25 cellular contexts compared by ENCODE assay signal in the genomic region with DNA sequence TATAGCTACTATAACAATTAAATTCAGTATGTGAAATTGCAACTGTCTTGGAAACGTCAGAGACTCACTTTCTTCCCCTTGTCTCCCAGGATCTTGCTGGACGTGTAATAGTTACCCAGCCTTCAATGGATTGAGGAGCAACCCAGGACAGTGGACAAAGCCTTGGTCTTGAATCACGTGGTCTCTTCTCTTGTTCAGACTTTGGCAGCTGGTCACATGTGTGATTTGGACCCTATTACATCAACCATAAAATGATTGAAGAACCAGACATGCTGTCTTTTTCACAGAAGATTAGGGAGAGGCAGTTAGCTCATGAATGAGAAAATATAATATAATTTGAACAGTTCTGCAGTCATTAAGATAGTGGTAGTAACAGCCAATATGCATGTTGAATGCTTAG.
"Had no signal": no experiment of that assay in that cellular context is flagged by ENCODE, and none has a peak within 500 bp of the region (broad histone marks: within the 10 kb centered on the region; RNA-seq: fewer than 3 reads in every experiment).

No MANE protein-coding gene starts in this region.

- ATAC-seq: stimulated activated effector memory CD8-positive, alpha-beta T cell treated with anti-CD3 and anti-CD28 coated beads, Interleukin-12 subunit alpha, Interleukin-12 subunit beta, amount 100 ng/mL, for 72 hours; stimulated activated memory B cell treated with anti-CD40 and anti-IgM and Interleukin-4, amounts not matched to agents 10 μg/mL and 1 μg/mL and 100 μg/mL, for 72 hours; stimulated activated naive B cell treated with anti-CD40 and anti-IgM and Interleukin-4, amounts not matched to agents 10 μg/mL and 1 μg/mL and 100 μg/mL, for 72 hours; stimulated activated naive CD8-positive, alpha-beta T cell treated with anti-CD3 and anti-CD28 coated beads, Interleukin-15, amount 100 ng/mL, for 72 hours; stimulated activated naive CD8-positive, alpha-beta T cell treated with anti-CD3 and anti-CD28 coated beads, Interleukin-15, Interleukin-2, amounts not matched to agents 100 U/mL and 50 U/mL, for 24 hours; upper lobe of right lung had no signal

- H3K9me3 ChIP-seq: testis, thoracic aorta, thyroid gland, tibial artery, tibial nerve, transverse colon, upper lobe of left lung, upper lobe of right lung, uterus, vagina had no signal

- H3K4me1 ChIP-seq: stomach, suprapubic skin, testis, thyroid gland, tibial artery, tibial nerve, transverse colon, upper lobe of left lung, upper lobe of right lung, uterus, vagina had no signal

- H3K27me3 ChIP-seq: stomach, suprapubic skin, testis, thyroid gland, tibial artery, tibial nerve, transverse colon, upper lobe of left lung, upper lobe of right lung, uterus, vagina had no signal

- H3K4me3 ChIP-seq: stomach, suprapubic skin, testis, thoracic aorta, thyroid gland, tibial artery, tibial nerve, transverse colon, upper lobe of left lung, upper lobe of right lung, uterus, vagina had no signal

- H3K36me3 ChIP-seq: stomach, suprapubic skin, thoracic aorta, thyroid gland, tibial artery, tibial nerve, transverse colon, upper lobe of left lung, upper lobe of right lung, uterus, vagina had no signal

- DNase-seq: stimulated activated CD4-positive, alpha-beta T cell treated with anti-CD3 and anti-CD28 coated beads, Interleukin-2, amount 100 ng/mL, for 48 hours; stimulated activated CD4-positive, alpha-beta T cell treated with anti-CD3 and anti-CD28 coated beads, Interleukin-4, amount 100 ng/mL, for 1 hour; stimulated activated CD4-positive, alpha-beta T cell treated with anti-CD3 and anti-CD28 coated beads, Interleukin-4, amount 100 ng/mL, for 24 hours; stimulated activated CD4-positive, alpha-beta T cell treated with anti-CD3 and anti-CD28 coated beads, Interleukin-4, amount 100 ng/mL, for 4 hours; stimulated activated CD8-positive, alpha-beta memory T cell treated with anti-CD3 and anti-CD28 coated beads, Interleukin-4, amount 100 ng/mL, for 48 hours; stimulated activated naive B cell treated with anti-CD40 and anti-IgM and Interleukin-4, amounts not matched to agents 10 μg/mL and 1 μg/mL and 100 μg/mL, for 72 hours; stimulated activated naive CD4-positive, alpha-beta T cell; stimulated activated naive CD4-positive, alpha-beta T cell treated with Interleukin-2 at 50 U/mL for 16 hours; stimulated activated naive CD8-positive, alpha-beta T cell treated with anti-CD3 and anti-CD28 coated beads, Interleukin-15, amount 100 ng/mL, for 72 hours; stimulated activated naive CD8-positive, alpha-beta T cell treated with anti-CD3 and anti-CD28 coated beads, Interleukin-15, Interleukin-2, amounts not matched to agents 100 U/mL and 50 U/mL, for 24 hours; stomach; testis; thyroid gland; tibial artery; transverse colon; trophoblast cell; upper lobe of left lung; upper lobe of right lung; uterus had no signal

- H3K27ac ChIP-seq: stomach, suprapubic skin, testis, thoracic aorta, thyroid gland, tibial artery, tibial nerve, transverse colon, upper lobe of left lung, upper lobe of right lung, uterus, vagina had no signal
